In the genomic region with DNA sequence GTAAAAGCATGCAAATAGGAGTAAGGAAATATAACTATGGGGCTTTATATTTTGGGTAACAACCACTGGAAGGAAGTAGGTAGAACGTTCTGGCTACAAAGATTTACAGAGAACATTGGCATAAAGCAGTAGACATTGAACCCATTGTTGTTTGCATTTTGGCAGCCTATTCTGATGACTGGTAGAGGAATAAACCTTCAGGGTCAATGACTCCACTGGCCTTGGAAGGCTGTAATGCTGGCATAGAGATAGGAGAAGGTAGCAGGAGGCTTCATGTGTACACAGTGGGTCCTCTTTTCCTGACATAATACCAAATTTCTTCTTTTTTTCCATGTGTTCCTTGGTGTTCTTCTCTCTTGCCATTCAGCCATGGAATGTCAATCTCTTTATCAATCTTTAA, we compare ENCODE assay signal across 6 cellular contexts.
"Had no signal": no experiment of that assay in that cellular context is flagged by ENCODE, and none has a peak within 500 bp of the region (broad histone marks: within the 10 kb centered on the region; RNA-seq: fewer than 3 reads in every experiment).

No MANE protein-coding gene starts in this region.

- H3K9ac ChIP-seq: GM23248 had no signal

- H3K27ac ChIP-seq: GM23248 had no signal

- FAIRE-seq: HTR-8/SVneo had no signal

- H3K4me3 ChIP-seq: GM23248 had no signal

- H2AFZ ChIP-seq: GM23248 had no signal

- DNase-seq: GM23248, GOT3, H9, HCEC 1CT, KBM-7 had no signal
